In the genomic region with DNA sequence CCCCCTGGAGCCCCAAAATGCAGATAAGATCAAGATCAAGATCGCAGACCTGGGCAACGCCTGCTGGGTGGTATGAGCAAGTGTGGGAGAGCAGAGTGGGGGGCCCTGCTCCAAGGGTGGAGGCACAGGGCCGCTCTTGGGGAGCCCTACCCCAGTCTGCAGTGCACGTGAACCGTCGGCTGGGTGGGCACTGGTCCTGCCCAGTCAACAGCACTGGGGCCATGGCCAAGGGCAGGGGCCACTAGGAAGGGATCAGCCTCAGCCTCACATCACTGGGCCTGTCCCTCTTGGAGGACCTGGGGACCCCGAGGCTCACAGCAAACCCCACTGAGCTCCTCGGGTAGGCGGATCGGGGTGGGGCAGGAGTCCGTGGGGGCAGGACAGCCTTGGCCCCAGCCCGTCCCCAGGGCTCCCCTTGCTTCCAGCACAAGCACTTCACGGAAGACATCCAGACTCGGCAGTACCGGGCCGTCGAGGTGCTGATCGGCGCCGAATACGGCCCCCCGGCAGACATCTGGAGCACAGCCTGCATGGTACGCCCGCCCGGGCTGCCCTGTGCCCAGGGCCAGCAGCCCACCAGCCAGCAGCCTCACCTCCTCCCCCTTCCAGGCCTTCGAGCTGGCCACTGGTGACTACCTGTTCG, we compare ENCODE assay signal across 39 cellular contexts. TPM values are rescaled to one million over a fixed set of nuclear protein-coding genes. Genes with fewer than 3 reads are reported as not detected.
"Had no signal": no experiment of that assay in that cellular context is flagged by ENCODE, and none has a peak within 500 bp of the region (broad histone marks: within the 10 kb centered on the region; RNA-seq: fewer than 3 reads in every experiment).

No MANE protein-coding gene starts in this region.

- H3K9me3 Mint-ChIP-seq: activated naive CD4-positive, alpha-beta T cell treated with anti-CD3 and anti-CD28 coated beads for 36 hours; activated naive CD4-positive, alpha-beta T cell treated with anti-CD3 and anti-CD28 coated beads, Interleukin-2, amount 10 ng/mL, durations not matched to agents 7 days and 5 days; activated naive CD4-positive, alpha-beta T cell treated with anti-CD3 and anti-CD28 coated beads, Interleukin-2, amount 50 U/mL, for 24 hours; activated naive CD4-positive, alpha-beta T cell treated with anti-CD3 and anti-CD28 coated beads, Interleukin-2, amount 50 U/mL, for 72 hours; activated naive CD8-positive, alpha-beta T cell treated with anti-CD3 and anti-CD28 coated beads for 36 hours; activated naive CD8-positive, alpha-beta T cell treated with anti-CD3 and anti-CD28 coated beads, Interleukin-2, amount 10 ng/mL, durations not matched to agents 7 days and 5 days; activated naive CD8-positive, alpha-beta T cell treated with anti-CD3 and anti-CD28 coated beads, Interleukin-2, amount 50 U/mL, for 24 hours; activated T-cell treated with anti-CD3 and anti-CD28 coated beads, Interleukin-2, amount 50 U/mL, for 24 hours; activated T-cell treated with anti-CD3 and anti-CD28 coated beads, Interleukin-2, amount 50 U/mL, for 4 hours; activated T-cell treated with anti-CD3 and anti-CD28 coated beads, Interleukin-2, amount 50 U/mL, for 72 hours; activated T-helper 1 cell treated with anti-CD3 and anti-CD28 coated beads, Interleukin-12 subunit alpha, Interleukin-12 subunit beta, Interleukin-2, Interleukin-4 antibody, amounts not matched to agents 30 ng/mL and 10 ng/mL and 1 ng/mL, durations not matched to agents 14 hours and 24 hours and 36 hours; activated T-helper 17 cell treated with anti-CD3 and anti-CD28 coated beads, Interleukin-2, amount 50 U/mL, for 72 hours; activated T-helper 2 cell treated with anti-CD3 and anti-CD28 coated beads, Interferon-gamma antibody, Interleukin-2, Interleukin-4, amounts not matched to agents 10 μg/mL and 5 μg/mL and 100 μg/mL, durations not matched to agents 14 hours and 24 hours and 36 hours; central memory CD8-positive, alpha-beta T cell had no signal

- H3K9me3 ChIP-seq: adrenal gland, ascending aorta, body of pancreas, breast epithelium had no signal

- FAIRE-seq: bronchial epithelial cell had no signal

- H3K36me3 Mint-ChIP-seq: activated naive CD4-positive, alpha-beta T cell treated with anti-CD3 and anti-CD28 coated beads, Interleukin-2, amount 50 U/mL, for 24 hours; activated naive CD4-positive, alpha-beta T cell treated with anti-CD3 and anti-CD28 coated beads, Interleukin-2, amount 50 U/mL, for 72 hours; activated naive CD8-positive, alpha-beta T cell had no signal

- H3K4me3 Mint-ChIP-seq: activated naive CD4-positive, alpha-beta T cell treated with anti-CD3 and anti-CD28 coated beads for 36 hours; activated naive CD4-positive, alpha-beta T cell treated with anti-CD3 and anti-CD28 coated beads, Interleukin-2, amount 10 ng/mL, durations not matched to agents 7 days and 5 days; activated naive CD4-positive, alpha-beta T cell treated with anti-CD3 and anti-CD28 coated beads, Interleukin-2, amount 50 U/mL, for 24 hours; activated naive CD8-positive, alpha-beta T cell; activated naive CD8-positive, alpha-beta T cell treated with anti-CD3 and anti-CD28 coated beads for 36 hours; activated naive CD8-positive, alpha-beta T cell treated with anti-CD3 and anti-CD28 coated beads, Interleukin-2, amount 10 ng/mL, durations not matched to agents 7 days and 5 days; activated naive CD8-positive, alpha-beta T cell treated with anti-CD3 and anti-CD28 coated beads, Interleukin-2, amount 50 U/mL, for 24 hours; activated T-cell treated with anti-CD3 and anti-CD28 coated beads, Interleukin-2, amount 50 U/mL, for 24 hours; activated T-cell treated with anti-CD3 and anti-CD28 coated beads, Interleukin-2, amount 50 U/mL, for 4 hours; activated T-cell treated with anti-CD3 and anti-CD28 coated beads, Interleukin-2, amount 50 U/mL, for 72 hours; activated T-helper 1 cell treated with anti-CD3 and anti-CD28 coated beads, Interleukin-12 subunit alpha, Interleukin-12 subunit beta, Interleukin-2, Interleukin-4 antibody, amounts not matched to agents 30 ng/mL and 10 ng/mL and 1 ng/mL, durations not matched to agents 14 hours and 24 hours and 36 hours; activated T-helper 17 cell treated with anti-CD3 and anti-CD28 coated beads, Interleukin-2, amount 50 U/mL, for 72 hours; brain; central memory CD8-positive, alpha-beta T cell had no signal

- H3K36me3 ChIP-seq: brain microvascular endothelial cell, breast epithelium, cardiac muscle cell had no signal

- ATAC-seq: activated naive CD4-positive, alpha-beta T cell treated with anti-CD3 and anti-CD28 coated beads, Interleukin-2, amount 50 U/mL, for 72 hours; activated naive CD8-positive, alpha-beta T cell treated with anti-CD3 and anti-CD28 coated beads, Interleukin-2, amount 50 U/mL, for 24 hours; activated T-cell treated with anti-CD3 and anti-CD28 coated beads, Interleukin-2, amount 50 U/mL, for 4 hours; activated T-cell treated with anti-CD3 and anti-CD28 coated beads, Interleukin-2, amount 50 U/mL, for 72 hours; activated T-helper 17 cell treated with anti-CD3 and anti-CD28 coated beads, Interleukin-2, amount 50 U/mL, for 72 hours; body of pancreas had no signal

- H3K4me1 Mint-ChIP-seq: activated naive CD4-positive, alpha-beta T cell treated with anti-CD3 and anti-CD28 coated beads, Interleukin-2, amount 10 ng/mL, durations not matched to agents 7 days and 5 days; activated naive CD8-positive, alpha-beta T cell treated with anti-CD3 and anti-CD28 coated beads for 36 hours; activated naive CD8-positive, alpha-beta T cell treated with anti-CD3 and anti-CD28 coated beads, Interleukin-2, amount 10 ng/mL, durations not matched to agents 7 days and 5 days; activated naive CD8-positive, alpha-beta T cell treated with anti-CD3 and anti-CD28 coated beads, Interleukin-2, amount 50 U/mL, for 24 hours; activated T-helper 17 cell treated with anti-CD3 and anti-CD28 coated beads, Interleukin-2, amount 50 U/mL, for 72 hours had no signal

- DNase-seq: activated effector memory CD4-positive, alpha-beta T cell treated with anti-CD3 and anti-CD28 coated beads, Interleukin-2, amount 50 U/mL, for 16 hours; activated effector memory CD4-positive, alpha-beta T cell treated with Interleukin-2 at 50 U/mL for 16 hours; activated gamma-delta T cell; activated gamma-delta T cell treated with Interleukin-2 at 50 U/mL for 16 hours; activated naive CD4-positive, alpha-beta T cell; activated naive CD4-positive, alpha-beta T cell treated with anti-CD3 and anti-CD28 coated beads for 36 hours; activated naive CD4-positive, alpha-beta T cell treated with anti-CD3 and anti-CD28 coated beads, Interleukin-2, amount 10 ng/mL, durations not matched to agents 7 days and 5 days; activated naive CD4-positive, alpha-beta T cell treated with anti-CD3 and anti-CD28 coated beads, Interleukin-2, amount 50 U/mL, for 16 hours; activated naive CD4-positive, alpha-beta T cell treated with Interleukin-2 at 50 U/mL for 16 hours; activated naive CD8-positive, alpha-beta T cell treated with anti-CD3 and anti-CD28 coated beads for 36 hours; activated naive CD8-positive, alpha-beta T cell treated with anti-CD3 and anti-CD28 coated beads, Interleukin-2, amount 10 ng/mL, durations not matched to agents 7 days and 5 days; activated naive CD8-positive, alpha-beta T cell treated with anti-CD3 and anti-CD28 coated beads, Interleukin-2, amount 50 U/mL, for 24 hours; activated T-cell treated with anti-CD3 and anti-CD28 coated beads for 4 hours; activated T-cell treated with anti-CD3 and anti-CD28 coated beads, Interleukin-2, amount 50 U/mL, for 1 hour; activated T-cell treated with anti-CD3 and anti-CD28 coated beads, Interleukin-2, amount 50 U/mL, for 24 hours; activated T-cell treated with anti-CD3 and anti-CD28 coated beads, Interleukin-2, amount 50 U/mL, for 4 hours; activated T-cell treated with anti-CD3 and anti-CD28 coated beads, Interleukin-2, amount 50 U/mL, for 48 hours; activated T-cell treated with anti-CD3 and anti-CD28 coated beads, Interleukin-2, amount 50 U/mL, for 72 hours; adrenal gland; amniotic stem cell; amygdala; anterior cingulate cortex; aorta; body of pancreas; brain microvascular endothelial cell; central memory CD4-positive, alpha-beta T cell; cerebellar nuclear complex had no signal

- H3K27ac Mint-ChIP-seq: activated naive CD4-positive, alpha-beta T cell treated with anti-CD3 and anti-CD28 coated beads for 36 hours; activated naive CD4-positive, alpha-beta T cell treated with anti-CD3 and anti-CD28 coated beads, Interleukin-2, amount 10 ng/mL, durations not matched to agents 7 days and 5 days; activated naive CD4-positive, alpha-beta T cell treated with anti-CD3 and anti-CD28 coated beads, Interleukin-2, amount 50 U/mL, for 24 hours; activated naive CD4-positive, alpha-beta T cell treated with anti-CD3 and anti-CD28 coated beads, Interleukin-2, amount 50 U/mL, for 72 hours; activated naive CD8-positive, alpha-beta T cell; activated naive CD8-positive, alpha-beta T cell treated with anti-CD3 and anti-CD28 coated beads for 36 hours; activated naive CD8-positive, alpha-beta T cell treated with anti-CD3 and anti-CD28 coated beads, Interleukin-2, amount 10 ng/mL, durations not matched to agents 7 days and 5 days; activated naive CD8-positive, alpha-beta T cell treated with anti-CD3 and anti-CD28 coated beads, Interleukin-2, amount 50 U/mL, for 24 hours; activated T-cell treated with anti-CD3 and anti-CD28 coated beads, Interleukin-2, amount 50 U/mL, for 24 hours; activated T-cell treated with anti-CD3 and anti-CD28 coated beads, Interleukin-2, amount 50 U/mL, for 72 hours; activated T-helper 1 cell treated with anti-CD3 and anti-CD28 coated beads, Interleukin-12 subunit alpha, Interleukin-12 subunit beta, Interleukin-2, Interleukin-4 antibody, amounts not matched to agents 30 ng/mL and 10 ng/mL and 1 ng/mL, durations not matched to agents 14 hours and 24 hours and 36 hours; activated T-helper 17 cell treated with anti-CD3 and anti-CD28 coated beads, Interleukin-2, amount 50 U/mL, for 72 hours; activated T-helper 2 cell treated with anti-CD3 and anti-CD28 coated beads, Interferon-gamma antibody, Interleukin-2, Interleukin-4, amounts not matched to agents 10 μg/mL and 5 μg/mL and 100 μg/mL, durations not matched to agents 14 hours and 24 hours and 36 hours had no signal

- H3K4me3 ChIP-seq: adrenal gland, ascending aorta, body of pancreas, breast epithelium, cardiac muscle cell had no signal

- H3K4me1 ChIP-seq: ascending aorta, breast epithelium had no signal

- H3K27me3 ChIP-seq: adrenal gland, ascending aorta, body of pancreas, brain microvascular endothelial cell, cardiac muscle cell had no signal

- H3K27ac ChIP-seq: adrenal gland, ascending aorta, body of pancreas, brain microvascular endothelial cell, breast epithelium, cardiac muscle cell had no signal

- H3K27me3 Mint-ChIP-seq: activated naive CD4-positive, alpha-beta T cell treated with anti-CD3 and anti-CD28 coated beads, Interleukin-2, amount 50 U/mL, for 24 hours; activated naive CD8-positive, alpha-beta T cell; activated naive CD8-positive, alpha-beta T cell treated with anti-CD3 and anti-CD28 coated beads for 36 hours had no signal

RNA-seq across cellular contexts. Expression of a gene that starts 3.6 kb away (rescaled TPM):
- total RNA-seq: activated naive CD4-positive, alpha-beta T cell treated with anti-CD3 and anti-CD28 coated beads for 36 hours; activated naive CD4-positive, alpha-beta T cell treated with anti-CD3 and anti-CD28 coated beads, Interleukin-2, amount 50 U/mL, for 72 hours; activated naive CD8-positive, alpha-beta T cell treated with anti-CD3 and anti-CD28 coated beads for 36 hours; activated naive CD8-positive, alpha-beta T cell treated with anti-CD3 and anti-CD28 coated beads, Interleukin-2, amount 10 ng/mL, durations not matched to agents 7 days and 5 days; activated T-cell treated with anti-CD3 and anti-CD28 coated beads, Interleukin-2, amount 50 U/mL, for 4 hours; activated T-cell treated with anti-CD3 and anti-CD28 coated beads, Interleukin-2, amount 50 U/mL, for 72 hours; activated T-helper 1 cell treated with anti-CD3 and anti-CD28 coated beads, Interleukin-12 subunit alpha, Interleukin-12 subunit beta, Interleukin-2, Interleukin-4 antibody, amounts not matched to agents 30 ng/mL and 10 ng/mL and 1 ng/mL, durations not matched to agents 14 hours and 24 hours and 36 hours; activated T-helper 17 cell treated with anti-CD3 and anti-CD28 coated beads, Interleukin-2, amount 50 U/mL, for 72 hours; activated T-helper 2 cell treated with anti-CD3 and anti-CD28 coated beads, Interferon-gamma antibody, Interleukin-2, Interleukin-4, amounts not matched to agents 10 μg/mL and 5 μg/mL and 100 μg/mL, durations not matched to agents 14 hours and 24 hours and 36 hours; body of pancreas; cardiac muscle cell had no signal
